31 cellular contexts compared by ENCODE assay signal in genomic region chr1:231998791-231999190, GRCh38.
"Had no signal": no experiment of that assay in that cellular context is flagged by ENCODE, and none has a peak within 500 bp of the region (broad histone marks: within the 10 kb centered on the region; RNA-seq: fewer than 3 reads in every experiment).

No MANE protein-coding gene starts in this region.

- H3K4me2 ChIP-seq: neural progenitor cell, smooth muscle cell had no signal

- H3K27ac ChIP-seq: neural progenitor cell, ovary, parathyroid adenoma, psoas muscle, skin epidermis, spleen, stomach, thoracic aorta, thyroid gland, tibial nerve, upper lobe of left lung, vagina had no signal

- H2AFZ ChIP-seq: neural progenitor cell, parathyroid adenoma had no signal

- H3K27ac Mint-ChIP-seq: naive thymus-derived CD4-positive, alpha-beta T cell; natural killer cell; nephron; neural progenitor cell; progenitor cell of endocrine pancreas; stimulated activated memory B cell treated with anti-CD40 and anti-IgM and Interleukin-4, amounts not matched to agents 10 μg/mL and 1 μg/mL and 100 μg/mL, for 72 hours; stimulated activated naive CD8-positive, alpha-beta T cell treated with anti-CD3 and anti-CD28 coated beads, Interleukin-15, Interleukin-2, amounts not matched to agents 100 ng/mL and 50 ng/mL, for 24 hours had no signal

- H3K79me2 ChIP-seq: parathyroid adenoma had no signal

- H3K27me3 Mint-ChIP-seq: progenitor cell of endocrine pancreas; stimulated activated memory B cell treated with anti-CD40 and anti-IgM and Interleukin-4, amounts not matched to agents 10 μg/mL and 1 μg/mL and 100 μg/mL, for 72 hours; stimulated activated naive CD8-positive, alpha-beta T cell treated with anti-CD3 and anti-CD28 coated beads, Interleukin-15, Interleukin-2, amounts not matched to agents 100 ng/mL and 50 ng/mL, for 24 hours had no signal

- H3K4me3 Mint-ChIP-seq: natural killer cell; nephron; neural progenitor cell; stimulated activated memory B cell treated with anti-CD40 and anti-IgM and Interleukin-4, amounts not matched to agents 10 μg/mL and 1 μg/mL and 100 μg/mL, for 72 hours; stimulated activated naive CD8-positive, alpha-beta T cell treated with anti-CD3 and anti-CD28 coated beads, Interleukin-15, Interleukin-2, amounts not matched to agents 100 ng/mL and 50 ng/mL, for 24 hours had no signal

- H3K9me3 Mint-ChIP-seq: natural killer cell had no signal

- H3K9me3 ChIP-seq: ovary, psoas muscle, spleen, stomach, thoracic aorta, thyroid gland, tibial nerve, upper lobe of left lung, vagina had no signal

- ATAC-seq: naive thymus-derived CD4-positive, alpha-beta T cell; natural killer cell; psoas muscle; right cardiac atrium; sciatic nerve; stimulated activated memory B cell treated with anti-CD40 and anti-IgM and Interleukin-4, amounts not matched to agents 10 μg/mL and 1 μg/mL and 100 μg/mL, for 72 hours had no signal

- H3K36me3 ChIP-seq: neural progenitor cell, ovary, spleen, stomach, thoracic aorta, thyroid gland, tibial nerve, upper lobe of left lung, vagina had no signal

- H3K27me3 ChIP-seq: neural progenitor cell, ovary, spleen, stomach, thyroid gland, tibial nerve, upper lobe of left lung, vagina had no signal

- H3K36me3 Mint-ChIP-seq: natural killer cell; neural progenitor cell; stimulated activated memory B cell treated with anti-CD40 and anti-IgM and Interleukin-4, amounts not matched to agents 10 μg/mL and 1 μg/mL and 100 μg/mL, for 72 hours had no signal

- DNase-seq: naive thymus-derived CD4-positive, alpha-beta T cell; natural killer cell; occipital lobe; ovary; posterior cingulate gyrus; psoas muscle; right cardiac atrium; spleen; stimulated activated CD4-positive, alpha-beta T cell treated with anti-CD3 and anti-CD28 coated beads, Interleukin-12 subunit alpha, Interleukin-12 subunit beta, amount 100 ng/mL, for 4 hours; stimulated activated CD4-positive, alpha-beta T cell treated with anti-CD3 and anti-CD28 coated beads, Interleukin-1b, Interleukin-23, amount 100 ng/mL, for 48 hours; stimulated activated CD4-positive, alpha-beta T cell treated with anti-CD3 and anti-CD28 coated beads, Interleukin-4, amount 100 ng/mL, for 1 hour; stimulated activated CD4-positive, alpha-beta T cell treated with anti-CD3 and anti-CD28 coated beads, Interleukin-4, amount 100 ng/mL, for 4 hours; stimulated activated CD8-positive, alpha-beta memory T cell treated with anti-CD3 and anti-CD28 coated beads, Interleukin-4, amount 100 ng/mL, for 48 hours; stimulated activated naive CD4-positive, alpha-beta T cell treated with Interleukin-2 at 50 U/mL for 16 hours; stomach; thyroid gland; trophoblast cell; upper lobe of left lung had no signal

- H3K4me3 ChIP-seq: neural progenitor cell, ovary, psoas muscle, skin epidermis, smooth muscle cell, spleen, stomach, thoracic aorta, thyroid gland, tibial nerve, upper lobe of left lung, vagina had no signal

- H3K4me1 Mint-ChIP-seq: naive thymus-derived CD4-positive, alpha-beta T cell; natural killer cell; nephron; neural progenitor cell; stimulated activated memory B cell treated with anti-CD40 and anti-IgM and Interleukin-4, amounts not matched to agents 10 μg/mL and 1 μg/mL and 100 μg/mL, for 72 hours had no signal

- H3K4me1 ChIP-seq: neural progenitor cell, parathyroid adenoma, psoas muscle, spleen, stomach, thyroid gland, tibial nerve, upper lobe of left lung, vagina had no signal

- H3K9ac ChIP-seq: neural progenitor cell, parathyroid adenoma had no signal

- FAIRE-seq: urothelium cell line had no signal
